In genomic region chr16:63466-63865, GRCh38 we compare ENCODE assay signal across 15 cellular contexts. TPM values are rescaled to one million over a fixed set of nuclear protein-coding genes. Genes with fewer than 3 reads are reported as not detected.
DNase-seq lines count a peak whose midpoint lies in the region; ATAC-seq, FAIRE-seq and TF ChIP-seq lines count a peak whose summit lies in the region.
"Had no signal": no experiment of that assay in that cellular context is flagged by ENCODE, and none has a peak within 500 bp of the region (broad histone marks: within the 10 kb centered on the region; RNA-seq: fewer than 3 reads in every experiment).

No MANE protein-coding gene starts in this region.

- H3K23ac ChIP-seq in IMR-90 (ENCODE audit: low read depth, low read length): no peak overlapping the region

- H2BK20ac ChIP-seq in IMR-90 (ENCODE audit: low read depth, low read length): no peak overlapping the region

- H3K27me3 ChIP-seq in right cardiac atrium (ENCODE audit: control insufficient read depth, insufficient read depth): no peaks in the 10 kb centered on the region
- no peaks in the 10 kb centered on the region for H3K27me3 ChIP-seq in right atrium auricular region
- no peaks in the 10 kb centered on the region for H3K27me3 ChIP-seq in IMR-90 (ENCODE audit: control insufficient read depth, insufficient read depth, low read length)
- no peaks in the 10 kb centered on the region for H3K27me3 ChIP-seq in psoas muscle (ENCODE audit: insufficient read depth in 3 of 3, low read length in 2 of 3)
- H3K27me3 ChIP-seq in BE2C: peaks cover 46% of the 10 kb centered on the region

- 0 out of 2 replicates have a peak, but pooled peaks cover under 1% of the 10 kb centered on the region for H3K9me1 ChIP-seq in IMR-90 (ENCODE audit: insufficient read depth, low read length)

- H3K18ac ChIP-seq in IMR-90 (ENCODE audit: low read depth, low read length): no peak overlapping the region

- no TSS peak for BruUV-seq in IMR-90 (replicated peaks; lab: Mats Ljungman, UMichigan)

- H2BK5ac ChIP-seq in IMR-90 (ENCODE audit: low read depth, low read length, poor library complexity, severe bottlenecking): no peak overlapping the region

- H3K36me3 ChIP-seq in right atrium auricular region (peaks cover 67% of the 10 kb centered on the region), IMR-90 (ENCODE audit: control insufficient read depth, insufficient read depth, low read length) (peaks cover 64% of the 10 kb centered on the region), psoas muscle (ENCODE audit: insufficient read depth in 1 of 2, low read depth in 1 of 2) (peaks cover 7 to 63% of the 10 kb centered on the region in 2 donors), BE2C (no peaks in the 10 kb centered on the region), kidney (ENCODE audit: control insufficient read depth in 1 of 2, insufficient read depth in 2 of 2, low read length in 2 of 2) (peaks cover 0 to 4% of the 10 kb centered on the region in 2 donors)

- POLR2A ChIA-PET in IMR-90 (lab: Charles Lee; ENCODE audit: unreplicated experiment): no interaction called here

- H4K20me1 ChIP-seq in IMR-90 (ENCODE audit: insufficient read depth, low read length): peaks cover 72% of the 10 kb centered on the region

- ATAC-seq in right cardiac atrium (no peak), IMR-90 (ENCODE audit: low read depth) (no peak), psoas muscle (no peak)
- ATAC-seq: A549 had no signal

- CTCF ChIA-PET in IMR-90 (lab: Yijun Ruan, JAX): no interaction called here

- 95% methylated on average over 16 of the region's 16 CpGs for WGBS in right cardiac atrium
- WGBS in IMR-90 (ENCODE audit: extremely low coverage in 2 of 2, insufficient read length in 1 of 2), 2 experiments: 97% methylated on average over 13 of the region's 16 CpGs; no CpG with 5 or more reads in 1 of the 2 experiments
- 80 to 90% (median 84%) methylated on average over 16 of the region's 16 CpGs for whole genome bisulfite sequencing in psoas muscle, 3 donors

- no peak overlapping the region for H4K8ac ChIP-seq in IMR-90 (ENCODE audit: low read depth in 2 of 2, low read length in 2 of 2)

- H2AFZ ChIP-seq in IMR-90 (replicated peaks; ENCODE audit: low read length, poor library complexity): no peak overlapping the region

- no peak overlapping the region for H2BK120ac ChIP-seq in IMR-90 (ENCODE audit: low read depth, low read length)

- H3K4me1 ChIP-seq in right cardiac atrium (ENCODE audit: control insufficient read depth, insufficient read depth, low read length) (no peaks in the 10 kb centered on the region), right atrium auricular region (peaks cover 0 to 31% of the 10 kb centered on the region in 2 donors), IMR-90 (ENCODE audit: control insufficient read depth, insufficient read depth, low read length) (peaks cover 20% of the 10 kb centered on the region), psoas muscle (peaks cover 28% of the 10 kb centered on the region), BE2C (no peaks in the 10 kb centered on the region), kidney (ENCODE audit: control insufficient read depth in 1 of 2, insufficient read depth in 1 of 2, low read depth in 1 of 2, low read length in 2 of 2) (peaks cover 0 to 7% of the 10 kb centered on the region in 2 donors)
- H3K4me1 ChIP-seq: A549 had no signal

- in situ Hi-C loops in IMR-90 (cut with MboI; ENCODE audit: low sequenced_read_pairs): no loop called here

- intact Hi-C loops in right cardiac atrium (cut with DNase I) (no loop called here), IMR-90 (cut with micrococcal nuclease) (no loop called here), psoas muscle (cut with DNase I) (no loop called here), kidney (cut with DNase I) (no loop called here)

- DNase-seq in right cardiac atrium: peak in 2 of 3 donors; percentile 31 to 36
- DNase-seq in right atrium auricular region (ENCODE audit: low spot score): no peak
- no peak for DNase-seq in IMR-90
- peak in 1 of 2 donors; percentile 18 for DNase-seq in psoas muscle
- no peak for DNase-seq in NCI-H2227 treated with DMSO at 0.1 percent for 48 hours (lab: John Stamatoyannopoulos, UW)
- no peak for DNase-seq in BE2C
- DNase-seq in kidney: no peak
- DNase-seq: CD4-positive, CD25-positive, alpha-beta regulatory T cell; DMS 273 treated with DMSO at 0.1 percent for 48 hours; EL; GDM1; GOT3; H9 had no signal

- TF ChIP-seq POLR2A in IMR-90 (IDR thresholded peaks at IDR 0.05; ENCODE audit: low read depth, low read length): no peak

- dilution Hi-C loops in IMR-90 (cut with HindIII; ENCODE audit: low sequenced_read_pairs, unreplicated experiment): no loop called here

- H3K14ac ChIP-seq in IMR-90 (replicated peaks; ENCODE audit: low read depth, low read length): no peak overlapping the region

- H3K9ac ChIP-seq in IMR-90 (ENCODE audit: low read depth, low read length) (no peak overlapping the region), kidney (ENCODE audit: low read length in 2 of 2) (no peak overlapping the region)

- no peak overlapping the region for H4K5ac ChIP-seq in IMR-90 (ENCODE audit: low read depth, low read length)

- H3K9me3 ChIP-seq in right cardiac atrium (ENCODE audit: control insufficient read depth, low read length) (no peaks in the 10 kb centered on the region), right atrium auricular region (no peaks in the 10 kb centered on the region), IMR-90 (ENCODE audit: control insufficient read depth, insufficient read depth, low read length) (no peaks in the 10 kb centered on the region), psoas muscle (no peaks in the 10 kb centered on the region), BE2C (no peaks in the 10 kb centered on the region), kidney (ENCODE audit: control insufficient read depth in 1 of 2, low read length in 2 of 2) (no peaks in the 10 kb centered on the region)
- H3K9me3 ChIP-seq: A549 had no signal

- no peak overlapping the region for H3K56ac ChIP-seq in IMR-90 (ENCODE audit: extremely low read depth, insufficient read depth, low read length)

- no peak for FAIRE-seq in kidney (lab: Jason Lieb, UNC)
- FAIRE-seq: A549, GM19239 had no signal

- H3K27ac ChIP-seq in right cardiac atrium (ENCODE audit: low read length) (no peak overlapping the region), right atrium auricular region (no peak overlapping the region), IMR-90 (ENCODE audit: insufficient read depth, low read length) (no peak overlapping the region), psoas muscle (peak overlapping the region; percentile 58), kidney (ENCODE audit: low read depth in 2 of 2, low read length in 2 of 2) (no peak overlapping the region)
- H3K27ac ChIP-seq: A549 had no signal

- no peak for TF ChIP-seq RAD21 in IMR-90 (IDR thresholded peaks at IDR 0.05; ENCODE audit: low read length)

- no peak overlapping the region for H4K91ac ChIP-seq in IMR-90 (ENCODE audit: insufficient read depth, low read depth, low read length)

- H2BK15ac ChIP-seq in IMR-90 (ENCODE audit: low read depth, low read length): no peak overlapping the region

- TF ChIP-seq CTCF in right atrium auricular region (IDR thresholded peaks at IDR 0.05) (no peak), IMR-90 (conservative IDR thresholded peaks at IDR 0.05; ENCODE audit: low read depth, low read length) (no peak), psoas muscle (IDR thresholded peaks at IDR 0.05) (no peak), BE2C (IDR thresholded peaks at IDR 0.05; ENCODE audit: low read depth, low read length) (no peak), kidney (IDR thresholded peaks at IDR 0.05; ENCODE audit: borderline replicate concordance, extremely low read depth, insufficient read depth) (no peak)

- no peak overlapping the region for H3K4me3 ChIP-seq in right cardiac atrium (ENCODE audit: low read length)
- H3K4me3 ChIP-seq in right atrium auricular region: no peak overlapping the region
- no peak overlapping the region for H3K4me3 ChIP-seq in IMR-90 (ENCODE audit: insufficient read depth, low read depth, low read length)
- H3K4me3 ChIP-seq in psoas muscle: no peak overlapping the region
- no peak overlapping the region for H3K4me3 ChIP-seq in BE2C (ENCODE audit: low read depth, low read length)
- H3K4me3 ChIP-seq in kidney (ENCODE audit: low read length in 2 of 2): no peak overlapping the region
- H3K4me3 ChIP-seq: A549 had no signal

- no peak overlapping the region for H2AK5ac ChIP-seq in IMR-90 (ENCODE audit: low read depth, low read length)

- H3K4me2 ChIP-seq in IMR-90 (ENCODE audit: low read depth, low read length): no peak overlapping the region
- H3K4me2 ChIP-seq: A549 had no signal

- peaks cover 24 to 67% of the 10 kb centered on the region in 2 experiments for H3K79me1 ChIP-seq in IMR-90 (ENCODE audit: low read depth in 1 of 2, low read length in 2 of 2)

- H3K4ac ChIP-seq in IMR-90 (ENCODE audit: low read depth, low read length): no peak overlapping the region

- H2AK9ac ChIP-seq in IMR-90 (replicated peaks; ENCODE audit: low read depth, low read length, poor library complexity): peak overlapping the region; percentile 9

RNA-seq across cellular contexts. Expression of gene RHBDF1, which starts 9.0 kb away (rescaled TPM):
- total RNA-seq in right cardiac atrium (10 to 100 TPM; 20.4 to 26.7 (median 24.2) TPM), right atrium auricular region (10 to 100 TPM; 12.0 to 25.4 TPM), IMR-90 (2012; rRNA removed) (11.1 and 13.8 TPM in 2 replicates), psoas muscle (10 to 100 TPM in 3 of 4 donors, 1 to 10 TPM in 1; 9.0 to 24.8 (median 20.8) TPM), kidney (33.1 TPM)
- polyA plus RNA-seq in right cardiac atrium (29.6 TPM), IMR-90 (2012; rRNA removed) (86.6 and 92.3 TPM in 2 replicates), psoas muscle (10 to 100 TPM; 11.4 to 22.2 (median 15.3) TPM), kidney (ENCODE audit: insufficient read depth, low read depth, low replicate concordance) (12.0 TPM)
- 42.6 and 77.4 TPM in 2 replicates for polyA plus RNA-seq in IMR-90 (2012; cell fraction: cytosol; rRNA removed)
- 448 and 954 TPM in 2 replicates for polyA plus RNA-seq in IMR-90 (2012; cell fraction: nucleus; rRNA removed; ENCODE audit: low replicate concordance)
- polyA plus RNA-seq in BE2C (2012; ENCODE audit: insufficient read depth, insufficient read length, low read depth): 1.5 TPM
- polyA plus RNA-seq: CD4-positive, CD25-positive, alpha-beta regulatory T cell had no signal

RNA-seq across cellular contexts. Expression of gene SNRNP25, which starts 9.8 kb away (rescaled TPM):
- total RNA-seq in right cardiac atrium (10 to 100 TPM; 54.8 to 71.4 (median 62.3) TPM), right atrium auricular region (10 to 100 TPM; 47.1 to 78.3 TPM), IMR-90 (2012; rRNA removed) (63.3 and 88.0 TPM in 2 replicates), psoas muscle (10 to 100 TPM; 40.0 to 62.0 (median 48.9) TPM), kidney (14.7 TPM)
- polyA plus RNA-seq in right cardiac atrium (108 TPM), IMR-90 (2012; rRNA removed) (67.2 and 73.7 TPM in 2 replicates), psoas muscle (10 to 100 TPM; 65.3 to 82.2 (median 70.5) TPM), kidney (ENCODE audit: insufficient read depth, low read depth, low replicate concordance) (60.3 TPM)
- polyA plus RNA-seq in IMR-90 (2012; cell fraction: cytosol; rRNA removed): 69.1 and 93.4 TPM in 2 replicates
- polyA plus RNA-seq in IMR-90 (2012; cell fraction: nucleus; rRNA removed; ENCODE audit: low replicate concordance): 23.8 and 33.0 TPM in 2 replicates
- 80.0 TPM for polyA plus RNA-seq in BE2C (2012; ENCODE audit: insufficient read depth, insufficient read length, low read depth)

RNA-seq across cellular contexts. Expression of gene POLR3K, which starts 10.1 kb away (rescaled TPM):
- 10 to 100 TPM in 3 of 4 donors, 1 to 10 TPM in 1; 9.8 to 13.4 (median 11.6) TPM for total RNA-seq in right cardiac atrium
- 11.2 TPM for polyA plus RNA-seq in right cardiac atrium
- 1 to 10 TPM; 4.0 TPM for total RNA-seq in right atrium auricular region
- total RNA-seq in IMR-90 (2012; rRNA removed): 9.0 and 10.6 TPM in 2 replicates
- 39.1 and 39.5 TPM in 2 replicates for polyA plus RNA-seq in IMR-90 (2012; rRNA removed)
- polyA plus RNA-seq in IMR-90 (2012; cell fraction: cytosol; rRNA removed): 33.6 and 33.9 TPM in 2 replicates
- 9.4 and 11.5 TPM in 2 replicates for polyA plus RNA-seq in IMR-90 (2012; cell fraction: nucleus; rRNA removed; ENCODE audit: low replicate concordance)
- total RNA-seq in psoas muscle: 10 to 100 TPM in 2 of 4 donors, 1 to 10 TPM in 2; 5.8 to 16.2 (median 9.0) TPM
- 10 to 100 TPM in 2 of 3 donors, 1 to 10 TPM in 1; 8.9 to 17.5 (median 11.7) TPM for polyA plus RNA-seq in psoas muscle
- polyA plus RNA-seq in BE2C (2012; ENCODE audit: insufficient read depth, insufficient read length, low read depth): 55.3 TPM
- total RNA-seq in kidney: 8.8 TPM
- 18.5 TPM for polyA plus RNA-seq in kidney (ENCODE audit: insufficient read depth, low read depth, low replicate concordance)

RNA-seq across cellular contexts. Expression of gene MPG, which starts 14.6 kb away (rescaled TPM):
- total RNA-seq in right cardiac atrium (10 to 100 TPM; 31.8 to 39.3 (median 37.9) TPM), right atrium auricular region (10 to 100 TPM; 47.7 to 84.0 TPM), IMR-90 (2012; rRNA removed) (66.7 and 74.2 TPM in 2 replicates), psoas muscle (10 to 100 TPM; 23.0 to 43.1 (median 37.8) TPM), kidney (40.8 TPM)
- polyA plus RNA-seq in right cardiac atrium (56.8 TPM), IMR-90 (2012; rRNA removed) (135 and 155 TPM in 2 replicates), psoas muscle (10 to 100 TPM; 53.8 to 68.1 (median 57.7) TPM), kidney (ENCODE audit: insufficient read depth, low read depth, low replicate concordance) (54.3 TPM)
- 189 TPM in 2 replicates for polyA plus RNA-seq in IMR-90 (2012; cell fraction: cytosol; rRNA removed)
- polyA plus RNA-seq in IMR-90 (2012; cell fraction: nucleus; rRNA removed; ENCODE audit: low replicate concordance): 46.4 and 84.3 TPM in 2 replicates
- polyA plus RNA-seq in BE2C (2012; ENCODE audit: insufficient read depth, insufficient read length, low read depth): 40.8 TPM

Comparison
In these comparisons a context has a peak if more than half of its experiments do, and no peak if none do; other contexts are left out.
1. DNase-seq: peak in right cardiac atrium (2 of 3); none in right atrium auricular region (single experiment), IMR-90 (single experiment), NCI-H2227 treated with DMSO at 0.1 percent for 48 hours (single experiment), BE2C (single experiment) and kidney (single experiment).